ENCODE assay signal across 2 cellular contexts in the genomic region with DNA sequence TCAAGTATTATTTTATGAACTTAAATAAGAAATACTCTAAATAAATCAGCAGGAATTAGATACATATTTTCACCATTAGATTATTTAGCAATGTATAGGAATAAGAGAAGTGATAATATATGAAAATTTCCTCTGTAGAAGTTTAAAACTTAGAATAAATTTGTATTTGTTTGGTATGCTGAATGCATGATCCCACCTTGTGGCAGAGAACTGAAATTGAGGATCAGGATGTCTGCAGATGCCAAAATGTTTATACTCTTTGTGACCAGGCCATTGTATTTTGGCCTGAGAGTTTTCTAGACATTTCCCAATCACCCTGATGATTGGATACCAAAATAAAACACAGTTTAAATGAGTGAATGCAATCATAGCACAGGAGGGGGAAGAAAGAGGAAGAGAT.
TF ChIP-seq lines count a peak whose summit lies in the region.

No MANE protein-coding gene starts in this region.

TF ChIP-seq in HCT116, 20 proteins besides CTCF, POLR2A, EP300 and RAD21:
- TF ChIP-seq EZH2phosphoT487 (IDR thresholded peaks at IDR 0.05; ENCODE audit: borderline replicate concordance) (no peak), FOSL1 (IDR thresholded peaks at IDR 0.05; ENCODE audit: low read depth) (no peak), JUND (IDR thresholded peaks at IDR 0.05) (no peak), ELF1 (IDR thresholded peaks at IDR 0.05; ENCODE audit: borderline replicate concordance, low read depth) (no peak), EGR1 (IDR thresholded peaks at IDR 0.05; ENCODE audit: low read depth) (no peak), CEBPB (IDR thresholded peaks at IDR 0.05; ENCODE audit: low read depth) (no peak), CBX3 (IDR thresholded peaks at IDR 0.05; ENCODE audit: low read depth) (no peak), SIN3A (IDR thresholded peaks at IDR 0.05; ENCODE audit: low read depth) (no peak), SRF (IDR thresholded peaks at IDR 0.05; ENCODE audit: low read depth) (no peak), YY1 (IDR thresholded peaks at IDR 0.05; ENCODE audit: extremely low read depth, insufficient replicate concordance, low read depth, low read length) (no peak), EZH2 (IDR thresholded peaks at IDR 0.05) (no peak), POLR2AphosphoS5 (IDR thresholded peaks at IDR 0.05; ENCODE audit: low read depth, low read length) (no peak), ZNF274 (IDR thresholded peaks at IDR 0.05; ENCODE audit: low read depth, low read length) (no peak), ZFX (IDR thresholded peaks at IDR 0.05) (no peak), SP1 (IDR thresholded peaks at IDR 0.05; ENCODE audit: low read depth) (no peak)
- TF ChIP-seq, protein P1, sequence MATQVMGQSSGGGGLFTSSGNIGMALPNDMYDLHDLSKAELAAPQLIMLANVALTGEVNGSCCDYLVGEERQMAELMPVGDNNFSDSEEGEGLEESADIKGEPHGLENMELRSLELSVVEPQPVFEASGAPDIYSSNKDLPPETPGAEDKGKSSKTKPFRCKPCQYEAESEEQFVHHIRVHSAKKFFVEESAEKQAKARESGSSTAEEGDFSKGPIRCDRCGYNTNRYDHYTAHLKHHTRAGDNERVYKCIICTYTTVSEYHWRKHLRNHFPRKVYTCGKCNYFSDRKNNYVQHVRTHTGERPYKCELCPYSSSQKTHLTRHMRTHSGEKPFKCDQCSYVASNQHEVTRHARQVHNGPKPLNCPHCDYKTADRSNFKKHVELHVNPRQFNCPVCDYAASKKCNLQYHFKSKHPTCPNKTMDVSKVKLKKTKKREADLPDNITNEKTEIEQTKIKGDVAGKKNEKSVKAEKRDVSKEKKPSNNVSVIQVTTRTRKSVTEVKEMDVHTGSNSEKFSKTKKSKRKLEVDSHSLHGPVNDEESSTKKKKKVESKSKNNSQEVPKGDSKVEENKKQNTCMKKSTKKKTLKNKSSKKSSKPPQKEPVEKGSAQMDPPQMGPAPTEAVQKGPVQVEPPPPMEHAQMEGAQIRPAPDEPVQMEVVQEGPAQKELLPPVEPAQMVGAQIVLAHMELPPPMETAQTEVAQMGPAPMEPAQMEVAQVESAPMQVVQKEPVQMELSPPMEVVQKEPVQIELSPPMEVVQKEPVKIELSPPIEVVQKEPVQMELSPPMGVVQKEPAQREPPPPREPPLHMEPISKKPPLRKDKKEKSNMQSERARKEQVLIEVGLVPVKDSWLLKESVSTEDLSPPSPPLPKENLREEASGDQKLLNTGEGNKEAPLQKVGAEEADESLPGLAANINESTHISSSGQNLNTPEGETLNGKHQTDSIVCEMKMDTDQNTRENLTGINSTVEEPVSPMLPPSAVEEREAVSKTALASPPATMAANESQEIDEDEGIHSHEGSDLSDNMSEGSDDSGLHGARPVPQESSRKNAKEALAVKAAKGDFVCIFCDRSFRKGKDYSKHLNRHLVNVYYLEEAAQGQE (IDR thresholded peaks at IDR 0.05; ENCODE audit: low read depth): no peak
- TF ChIP-seq, protein P2, sequence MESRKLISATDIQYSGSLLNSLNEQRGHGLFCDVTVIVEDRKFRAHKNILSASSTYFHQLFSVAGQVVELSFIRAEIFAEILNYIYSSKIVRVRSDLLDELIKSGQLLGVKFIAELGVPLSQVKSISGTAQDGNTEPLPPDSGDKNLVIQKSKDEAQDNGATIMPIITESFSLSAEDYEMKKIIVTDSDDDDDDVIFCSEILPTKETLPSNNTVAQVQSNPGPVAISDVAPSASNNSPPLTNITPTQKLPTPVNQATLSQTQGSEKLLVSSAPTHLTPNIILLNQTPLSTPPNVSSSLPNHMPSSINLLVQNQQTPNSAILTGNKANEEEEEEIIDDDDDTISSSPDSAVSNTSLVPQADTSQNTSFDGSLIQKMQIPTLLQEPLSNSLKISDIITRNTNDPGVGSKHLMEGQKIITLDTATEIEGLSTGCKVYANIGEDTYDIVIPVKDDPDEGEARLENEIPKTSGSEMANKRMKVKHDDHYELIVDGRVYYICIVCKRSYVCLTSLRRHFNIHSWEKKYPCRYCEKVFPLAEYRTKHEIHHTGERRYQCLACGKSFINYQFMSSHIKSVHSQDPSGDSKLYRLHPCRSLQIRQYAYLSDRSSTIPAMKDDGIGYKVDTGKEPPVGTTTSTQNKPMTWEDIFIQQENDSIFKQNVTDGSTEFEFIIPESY (IDR thresholded peaks at IDR 0.05; ENCODE audit: extremely low read depth, insufficient replicate concordance, low read length): no peak
- TF ChIP-seq, protein P3, sequence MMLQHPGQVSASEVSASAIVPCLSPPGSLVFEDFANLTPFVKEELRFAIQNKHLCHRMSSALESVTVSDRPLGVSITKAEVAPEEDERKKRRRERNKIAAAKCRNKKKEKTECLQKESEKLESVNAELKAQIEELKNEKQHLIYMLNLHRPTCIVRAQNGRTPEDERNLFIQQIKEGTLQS (IDR thresholded peaks at IDR 0.05): no peak
TF ChIP-seq in HCT116: peak in this region for 0.

TF ChIP-seq in SK-N-SH, 30 proteins besides CTCF, POLR2A, EP300 and RAD21:
- TF ChIP-seq GABPA (IDR thresholded peaks at IDR 0.05; ENCODE audit: low read depth) (no peak), TEAD4 (IDR thresholded peaks at IDR 0.05; ENCODE audit: borderline replicate concordance, insufficient read depth) (no peak), TCF12 (IDR thresholded peaks at IDR 0.05) (no peak), NRF1 (IDR thresholded peaks at IDR 0.05; ENCODE audit: low read depth, low read length) (no peak), NFIC (IDR thresholded peaks at IDR 0.05; ENCODE audit: borderline replicate concordance) (no peak)
- TF ChIP-seq, protein P4, sequence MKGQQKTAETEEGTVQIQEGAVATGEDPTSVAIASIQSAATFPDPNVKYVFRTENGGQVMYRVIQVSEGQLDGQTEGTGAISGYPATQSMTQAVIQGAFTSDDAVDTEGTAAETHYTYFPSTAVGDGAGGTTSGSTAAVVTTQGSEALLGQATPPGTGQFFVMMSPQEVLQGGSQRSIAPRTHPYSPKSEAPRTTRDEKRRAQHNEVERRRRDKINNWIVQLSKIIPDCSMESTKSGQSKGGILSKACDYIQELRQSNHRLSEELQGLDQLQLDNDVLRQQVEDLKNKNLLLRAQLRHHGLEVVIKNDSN (IDR thresholded peaks at IDR 0.05; ENCODE audit: borderline replicate concordance, low read depth): no peak
- TF ChIP-seq, protein P5, sequence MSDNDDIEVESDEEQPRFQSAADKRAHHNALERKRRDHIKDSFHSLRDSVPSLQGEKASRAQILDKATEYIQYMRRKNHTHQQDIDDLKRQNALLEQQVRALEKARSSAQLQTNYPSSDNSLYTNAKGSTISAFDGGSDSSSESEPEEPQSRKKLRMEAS (IDR thresholded peaks at IDR 0.05; ENCODE audit: low read depth): no peak
- TF ChIP-seq, protein P2 (IDR thresholded peaks at IDR 0.05; ENCODE audit: borderline replicate concordance, low read depth): no peak
TF ChIP-seq in SK-N-SH: peak in this region for 0.
